In genomic region chr21:42404534-42404933, GRCh38 we compare ENCODE assay signal across 1 cellular context.
TF ChIP-seq lines count a peak whose summit lies in the region.

No MANE protein-coding gene starts in this region.

TF ChIP-seq in GM23338, 12 proteins besides CTCF, POLR2A, EP300 and RAD21 (continued from another document):
- no peak for TF ChIP-seq REST (IDR thresholded peaks at IDR 0.05; ENCODE audit: unreplicated experiment)
- no peak for TF ChIP-seq STAT1 (IDR thresholded peaks at IDR 0.05; ENCODE audit: unreplicated experiment)
- no peak for TF ChIP-seq EZH2 (IDR thresholded peaks at IDR 0.05; ENCODE audit: low read depth, unreplicated experiment)
- no peak for TF ChIP-seq JUNB (IDR thresholded peaks at IDR 0.05; ENCODE audit: unreplicated experiment)
- TF ChIP-seq POLR2AphosphoS5 (IDR thresholded peaks at IDR 0.05; ENCODE audit: low read depth) = no peak
- TF ChIP-seq ETS1 (IDR thresholded peaks at IDR 0.05) = no peak
- TF ChIP-seq NANOG (IDR thresholded peaks at IDR 0.05; ENCODE audit: borderline replicate concordance) = no peak
- no peak for TF ChIP-seq CREB1 (CRISPR knock-in tag; IDR thresholded peaks at IDR 0.05; ENCODE audit: low read depth)
- TF ChIP-seq ZNF331 (CRISPR knock-in tag; IDR thresholded peaks at IDR 0.05; ENCODE audit: low read depth) = no peak
- no peak for TF ChIP-seq EZH2phosphoT487 (IDR thresholded peaks at IDR 0.05; ENCODE audit: unreplicated experiment)
- no peak for TF ChIP-seq ZNF462 (CRISPR knock-in tag; IDR thresholded peaks at IDR 0.05)
